Comparison of ENCODE assay signal across 3 cellular contexts in the genomic region with DNA sequence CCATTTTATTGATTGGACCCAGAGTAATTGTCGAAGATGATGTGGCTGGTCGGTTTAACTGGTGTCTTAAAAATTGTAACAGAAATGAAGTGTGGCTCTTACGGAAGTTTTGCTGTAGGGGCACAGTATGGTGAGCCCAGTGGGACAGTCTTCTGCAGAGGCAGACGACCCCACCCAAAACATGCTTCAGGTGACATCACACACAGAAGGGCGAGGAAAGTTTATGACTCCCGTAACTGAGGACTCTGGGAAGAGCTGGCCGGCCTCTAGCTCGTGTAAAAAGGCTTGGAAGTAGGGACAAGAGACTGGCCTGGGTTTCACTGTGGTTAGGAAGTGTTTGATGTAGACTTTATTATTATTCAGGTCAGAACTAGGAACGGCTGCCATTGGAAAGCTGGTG.
"Had no signal": no experiment of that assay in that cellular context is flagged by ENCODE, and none has a peak within 500 bp of the region (broad histone marks: within the 10 kb centered on the region; RNA-seq: fewer than 3 reads in every experiment).

No MANE protein-coding gene starts in this region.

- ATAC-seq: GM12878 had no signal

- DNase-seq: GDM1, GF-D8 had no signal

- H3K4me3 ChIP-seq: GM12878 had no signal
